ENCODE assay signal across 15 cellular contexts in the genomic region with DNA sequence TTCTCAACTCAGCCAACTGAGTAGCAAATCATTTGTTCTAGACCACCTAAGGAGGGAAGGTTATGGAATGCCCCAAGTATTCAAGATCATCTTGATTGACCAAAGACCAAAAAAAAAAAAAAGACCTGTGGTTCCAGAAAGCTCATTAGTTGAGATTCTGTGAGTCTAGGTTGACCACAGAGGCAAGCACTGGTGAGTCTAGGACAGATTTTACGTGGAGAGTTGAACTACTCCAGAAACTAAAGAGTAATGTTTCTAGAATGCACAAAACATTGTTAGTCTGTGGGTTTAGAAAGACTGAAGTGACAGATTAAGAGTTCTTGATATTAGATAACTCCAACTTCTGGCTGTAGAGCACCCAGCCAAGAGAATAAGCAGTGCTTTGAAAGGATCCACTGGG. TPM values are rescaled to one million over a fixed set of nuclear protein-coding genes. Genes with fewer than 3 reads are reported as not detected.
DNase-seq lines count a peak whose midpoint lies in the region; TF ChIP-seq lines count a peak whose summit lies in the region.
"Had no signal": no experiment of that assay in that cellular context is flagged by ENCODE, and none has a peak within 500 bp of the region (broad histone marks: within the 10 kb centered on the region; RNA-seq: fewer than 3 reads in every experiment).

No MANE protein-coding gene starts in this region.

- in situ Hi-C loops in mammary epithelial cell (cut with MboI; ENCODE audit: low sequenced_read_pairs in 2 of 2) (no loop called here), GM23248 (cut with MboI) (no loop called here)

- H3K9ac ChIP-seq in mammary epithelial cell (ENCODE audit: insufficient read depth, low read length) (no peak overlapping the region), GM23248 (no peak overlapping the region)
- H3K9ac ChIP-seq: BLaER1 had no signal

- BruUV-seq in MCF 10A (replicated peaks; lab: Mats Ljungman, UMichigan) (no TSS peak), mammary epithelial cell (replicated peaks; lab: Mats Ljungman, UMichigan) (no TSS peak), OCI-LY7 (replicated peaks; lab: Mats Ljungman, UMichigan) (TSS peak; percentile 25)

- H4K20me1 ChIP-seq in mammary epithelial cell (ENCODE audit: insufficient read depth, low read length) (no peaks in the 10 kb centered on the region), OCI-LY7 (ENCODE audit: insufficient read depth, low read length) (peaks cover 5% of the 10 kb centered on the region; the same call in 1 of the 2 replicates), GM23248 (ENCODE audit: insufficient read depth) (no peaks in the 10 kb centered on the region; the same call in 1 of the 2 replicates)

- H3K9me3 Mint-ChIP-seq in MCF 10A (ENCODE audit: unreplicated experiment), result no peaks in the 10 kb centered on the region

- no peaks in the 10 kb centered on the region for H3K27me3 Mint-ChIP-seq in MCF 10A (ENCODE audit: insufficient read depth, unreplicated experiment)
- H3K27me3 Mint-ChIP-seq: CD4-positive, alpha-beta memory T cell had no signal

- H3K9me3 ChIP-seq in mammary epithelial cell (replicated peaks; ENCODE audit: insufficient read depth, low read length), result no peaks in the 10 kb centered on the region
- no peaks in the 10 kb centered on the region for H3K9me3 ChIP-seq in OCI-LY7 (ENCODE audit: low read length)
- H3K9me3 ChIP-seq in GM23248 (ENCODE audit: low read depth), result no peaks in the 10 kb centered on the region
- H3K9me3 ChIP-seq: BLaER1 had no signal

- H3K4me1 Mint-ChIP-seq in MCF 10A (ENCODE audit: insufficient read depth, unreplicated experiment), result peaks cover 6% of the 10 kb centered on the region

- H3K27ac Mint-ChIP-seq in MCF 10A (ENCODE audit: low read depth, unreplicated experiment), result peak overlapping the region; percentile 37
- H3K27ac Mint-ChIP-seq: GM23338 had no signal

- H3K79me2 ChIP-seq in mammary epithelial cell (ENCODE audit: insufficient read depth, low read length), result peaks cover 6% of the 10 kb centered on the region
- H3K79me2 ChIP-seq in OCI-LY7 (ENCODE audit: insufficient read depth, low read depth, low read length), result peaks cover 5% of the 10 kb centered on the region
- peaks cover 6% of the 10 kb centered on the region for H3K79me2 ChIP-seq in GM23248 (ENCODE audit: insufficient read depth)

- TF ChIP-seq CTCF in MCF 10A (IDR thresholded peaks at IDR 0.05; ENCODE audit: unreplicated experiment) (no peak), mammary epithelial cell (conservative IDR thresholded peaks at IDR 0.05 in 1 of 2, IDR thresholded peaks at IDR 0.05 in 1 of 2; ENCODE audit: extremely low read depth in 1 of 2, insufficient read depth in 1 of 2, low read depth in 1 of 2, low read length in 2 of 2) (no peak), OCI-LY7 (conservative IDR thresholded peaks at IDR 0.05; ENCODE audit: low read length) (no peak)

- POLR2A ChIA-PET in MCF 10A (lab: Yijun Ruan, JAX) (no interaction called here), OCI-LY7 (lab: Charles Lee) (no interaction called here)

- H3K4me3 Mint-ChIP-seq in MCF 10A (ENCODE audit: unreplicated experiment), result no peak overlapping the region
- H3K4me3 Mint-ChIP-seq: CD14-positive monocyte; CD4-positive, alpha-beta memory T cell; GM23338 had no signal

- H3K4me2 ChIP-seq in mammary epithelial cell (ENCODE audit: insufficient read depth, low read depth, low read length) (no peak overlapping the region), OCI-LY7 (ENCODE audit: low read length) (no peak overlapping the region), GM23248 (ENCODE audit: unreplicated experiment) (no peak overlapping the region)
- H3K4me2 ChIP-seq: BLaER1, GM23338 had no signal

- peaks cover 6% of the 10 kb centered on the region for H3F3A ChIP-seq in GM23248 (ENCODE audit: insufficient read depth)

- no peaks in the 10 kb centered on the region for H3K27me3 ChIP-seq in mammary epithelial cell (ENCODE audit: insufficient read depth, low read length)
- H3K27me3 ChIP-seq in GM23248 (replicated peaks; ENCODE audit: insufficient read depth), result no peaks in the 10 kb centered on the region
- H3K27me3 ChIP-seq: BLaER1 had no signal

- no peak overlapping the region for H3K27ac ChIP-seq in mammary epithelial cell (ENCODE audit: insufficient read depth, low read depth, low read length)
- H3K27ac ChIP-seq in OCI-LY7 (ENCODE audit: low read depth, low read length, poor library complexity, severe bottlenecking), result no peak overlapping the region
- H3K27ac ChIP-seq in GM23248, result no peak overlapping the region
- H3K27ac ChIP-seq: BLaER1 had no signal

- peaks cover 42% of the 10 kb centered on the region for H3K36me3 Mint-ChIP-seq in MCF 10A (ENCODE audit: insufficient read depth, unreplicated experiment)

- H3K9me2 ChIP-seq in OCI-LY7 (ENCODE audit: insufficient read depth, low read length), result no peaks in the 10 kb centered on the region
- no peaks in the 10 kb centered on the region for H3K9me2 ChIP-seq in GM23248 (ENCODE audit: insufficient read depth)

- H3K36me3 ChIP-seq in mammary epithelial cell (ENCODE audit: insufficient read depth, low read length) (no peaks in the 10 kb centered on the region), OCI-LY7 (ENCODE audit: insufficient read depth, low read length) (peaks cover 27% of the 10 kb centered on the region; the same call in 1 of the 2 replicates), GM23248 (ENCODE audit: low read depth) (peaks cover 3% of the 10 kb centered on the region; the same call in 1 of the 2 replicates)

- intact Hi-C loops in MCF 10A (cut with micrococcal nuclease), result no loop called here
- intact Hi-C loops in mammary epithelial cell (cut with micrococcal nuclease), result loop anchor here (5.0 kb wide), 1 partner anchor 143 kb away; a partner anchor contains a TSS
- intact Hi-C loops in OCI-LY7 (cut with micrococcal nuclease; ENCODE audit: unreplicated experiment), result no loop called here

- no peak overlapping the region for H3K4me3 ChIP-seq in mammary epithelial cell (replicated peaks in 1 of 3; ENCODE audit: insufficient read depth in 1 of 3, low read depth in 2 of 3, low read length in 3 of 3)
- H3K4me3 ChIP-seq in OCI-LY7 (ENCODE audit: low read depth, low read length, poor library complexity, severe bottlenecking), result no peak overlapping the region
- H3K4me3 ChIP-seq in GM23248, result no peak overlapping the region
- H3K4me3 ChIP-seq: BLaER1, GM23338 had no signal

- CTCF ChIA-PET in MCF 10A (lab: Yijun Ruan, JAX) (no interaction called here), mammary epithelial cell (lab: Charles Lee; ENCODE audit: low non-redundant PET) (no interaction called here), OCI-LY7 (lab: Charles Lee; ENCODE audit: unreplicated experiment) (no interaction called here)

- H3K4me1 ChIP-seq in mammary epithelial cell (ENCODE audit: insufficient read depth, low read length) (peaks cover 14% of the 10 kb centered on the region), OCI-LY7 (ENCODE audit: insufficient read depth, low read length, poor library complexity, severe bottlenecking) (peaks cover 11% of the 10 kb centered on the region), GM23248 (ENCODE audit: insufficient read depth) (peaks cover 12% of the 10 kb centered on the region)

- DNase-seq in MCF 10A (ENCODE audit: unreplicated experiment) (no peak), mammary epithelial cell (no peak), OCI-LY7 (ENCODE audit: low spot score) (no peak), epidermal melanocyte (ENCODE audit: insufficient read length, low spot score) (peak; percentile 9), GM23248 (no peak), MV-4-11 (lab: John Stamatoyannopoulos, UW) (no peak)
- DNase-seq in activated CD8-positive, alpha-beta memory T cell treated with anti-CD3 and anti-CD28 coated beads, Interleukin-2, amount 50 U/mL, for 4 hours, result no peak
- DNase-seq: CD4-positive, alpha-beta memory T cell; DMS153; DMS79 treated with DMSO at 0.1 percent for 48 hours; GF-D8; HCEC 1CT had no signal

- dilution Hi-C loops in mammary epithelial cell (cut with HindIII; ENCODE audit: low sequenced_read_pairs), result no loop called here

- WGBS in mammary epithelial cell (ENCODE audit: low coverage, missing lambda C conversion rate), result 96% methylated on average over 1 of the region's 1 CpG
- WGBS in GM23248 (ENCODE audit: low coverage in 1 of 2, low lambda C conversion rate in 2 of 2, missing lambda C conversion rate in 2 of 2), 2 experiments, result 96 to 100% methylated on average over 1 of the region's 1 CpG

- no peak overlapping the region for H2AFZ ChIP-seq in mammary epithelial cell (ENCODE audit: low read depth, low read length)
- no peak overlapping the region for H2AFZ ChIP-seq in OCI-LY7 (ENCODE audit: low read length)
- H2AFZ ChIP-seq in GM23248, result no peak overlapping the region
- H2AFZ ChIP-seq: GM23338 had no signal

RNA-seq across cellular contexts. Expression of a gene that starts 4.0 kb away (rescaled TPM):
- total RNA-seq in MCF 10A (2022) (70.3 and 72.2 TPM in 2 replicates), mammary epithelial cell (10 to 100 TPM; 36.3 to 72.1 TPM), OCI-LY7 (2022) (53.2 and 74.8 TPM in 2 replicates)
- polyA plus RNA-seq in mammary epithelial cell (31.8 TPM), GM23248 (2016; fragmentation: Nextera tagmentation; extraction: Ambion mirVana) (40.9 and 41.6 TPM in 2 replicates)
- polyA minus RNA-seq in mammary epithelial cell, result 48.4 TPM
- 44.0 and 46.6 TPM in 2 replicates for total RNA-seq in OCI-LY7 (2014; rRNA removed; shearing (Covaris generic))
- 80.7 and 86.0 TPM in 2 replicates for total RNA-seq in GM23248 (2014; rRNA removed; shearing (Covaris generic))

RNA-seq across cellular contexts. Expression of a gene that starts 9.8 kb away (rescaled TPM):
- total RNA-seq in MCF 10A (2022) (1.6 and 2.7 TPM in 2 replicates), mammary epithelial cell (1 to 10 TPM in 1 of 2 donors, under 1 TPM in 1; 0.50 to 2.0 TPM), OCI-LY7 (2022) (2.5 and 2.6 TPM in 2 replicates)
- polyA plus RNA-seq in mammary epithelial cell (0.45 TPM), GM23248 (2016; fragmentation: Nextera tagmentation; extraction: Ambion mirVana) (0.47 and 0.48 TPM in 2 replicates)
- 2.7 TPM for polyA minus RNA-seq in mammary epithelial cell
- total RNA-seq in OCI-LY7 (2014; rRNA removed; shearing (Covaris generic)), result 0.57 and 0.85 TPM in 2 replicates
- total RNA-seq in GM23248 (2014; rRNA removed; shearing (Covaris generic)), result 0.97 and 1.1 TPM in 2 replicates

RNA-seq across cellular contexts. Expression of a gene that starts 19.4 kb away (rescaled TPM):
- 45.1 and 55.8 TPM in 2 replicates for total RNA-seq in MCF 10A (2022)
- total RNA-seq in mammary epithelial cell, result 10 to 100 TPM; 35.3 to 45.9 TPM
- 32.1 TPM for polyA plus RNA-seq in mammary epithelial cell
- polyA minus RNA-seq in mammary epithelial cell, result 15.8 TPM
- 34.4 and 35.8 TPM in 2 replicates for total RNA-seq in OCI-LY7 (2014; rRNA removed; shearing (Covaris generic))
- total RNA-seq in OCI-LY7 (2022), result 26.3 and 32.1 TPM in 2 replicates
- 36.6 and 38.7 TPM in 2 replicates for total RNA-seq in GM23248 (2014; rRNA removed; shearing (Covaris generic))
- polyA plus RNA-seq in GM23248 (2016; fragmentation: Nextera tagmentation; extraction: Ambion mirVana), result 34.1 and 41.5 TPM in 2 replicates

RNA-seq across cellular contexts. Expression of a gene that starts 46.4 kb away (rescaled TPM):
- 0.37 and 0.47 TPM in 2 replicates for total RNA-seq in MCF 10A (2022)
- 1 to 10 TPM; 1.5 to 5.8 TPM for total RNA-seq in mammary epithelial cell
- polyA plus RNA-seq in mammary epithelial cell, result 0.46 TPM
- 0.31 TPM for polyA minus RNA-seq in mammary epithelial cell
- 1.3 and 2.3 TPM in 2 replicates for total RNA-seq in OCI-LY7 (2014; rRNA removed; shearing (Covaris generic))
- 9.7 and 11.5 TPM in 2 replicates for total RNA-seq in OCI-LY7 (2022)
- total RNA-seq in GM23248 (2014; rRNA removed; shearing (Covaris generic)), result 0.22 TPM in 1 of 2 replicates, not detected in the other
- polyA plus RNA-seq in GM23248 (2016; fragmentation: Nextera tagmentation; extraction: Ambion mirVana), result not detected in 2 replicates
- polyA plus RNA-seq: CD14-positive monocyte had no signal
